ENCODE assay signal across 8 cellular contexts in the genomic region with DNA sequence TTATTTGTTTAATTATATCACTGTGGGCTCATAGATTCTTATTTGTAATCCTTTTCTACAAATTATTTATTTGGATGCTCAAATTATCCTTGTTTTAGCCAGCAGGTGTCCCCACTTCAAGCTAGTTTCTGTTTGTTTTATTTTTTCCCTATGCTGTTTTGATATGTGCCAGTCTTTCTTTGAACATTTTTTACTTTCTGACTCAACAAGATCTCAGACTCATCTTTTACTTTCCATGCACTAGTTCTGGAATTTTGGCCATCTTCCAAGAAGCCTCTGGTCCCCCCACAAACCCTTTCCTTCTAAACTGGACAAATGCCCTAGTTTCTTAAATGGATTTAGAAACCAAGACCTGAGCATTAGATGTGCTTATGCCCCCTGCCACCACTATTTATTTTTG. TPM values are rescaled to one million over a fixed set of nuclear protein-coding genes. Genes with fewer than 3 reads are reported as not detected.
A peak's percentile ranks its signal among the peaks of the same experiment; 100 is the strongest.
DNase-seq lines count a peak whose midpoint lies in the region; ATAC-seq, FAIRE-seq and TF ChIP-seq lines count a peak whose summit lies in the region.
"Had no signal": no experiment of that assay in that cellular context is flagged by ENCODE, and none has a peak within 500 bp of the region (broad histone marks: within the 10 kb centered on the region; RNA-seq: fewer than 3 reads in every experiment).

No MANE protein-coding gene starts in this region.

- H3K9ac ChIP-seq in H1 (replicated peaks in 1 of 4; ENCODE audit: extremely low read depth in 1 of 4, low read depth in 3 of 4, low read length in 3 of 4), result no peak overlapping the region

- no peak overlapping the region for H3K23ac ChIP-seq in H1 (ENCODE audit: insufficient read length)

- DNase-seq in GM10248 (ENCODE audit: extremely low spot score) (no peak), MV-4-11 (lab: John Stamatoyannopoulos, UW) (peak; percentile 11), H1 (ENCODE audit: low read depth in 1 of 2, low spot score in 2 of 2) (no peak), renal cortical epithelial cell (ENCODE audit: low read depth) (peak; percentile 57), T-helper 9 cell (no peak), GDM1 (lab: John Stamatoyannopoulos, UW) (no peak)
- DNase-seq: NCI-H1930 had no signal

- CTCF ChIA-PET in GM10248 (lab: Yijun Ruan, JAX) (interaction anchor here (0.7 to 2.6 kb wide), 11 partner anchors 8 to 381 kb away, joined by 3 to 23 read pairs (median 4); a partner anchor contains a TSS), H1 (lab: Charles Lee; ENCODE audit: partially characterized antibody) (interaction anchor here (0.6 to 2.5 kb wide), 13 partner anchors 8 to 121 kb away, joined by 3 to 18 read pairs (median 5); a partner anchor contains a TSS)

- H2BK12ac ChIP-seq in H1 (ENCODE audit: low read depth, low read length), result no peak overlapping the region

- H3K27ac ChIP-seq in H1 (ENCODE audit: low read depth, low read length), result no peak overlapping the region

- no peaks in the 10 kb centered on the region for H3K79me1 ChIP-seq in H1 (ENCODE audit: low read depth, low read length)

- H4K5ac ChIP-seq in H1 (ENCODE audit: insufficient read length, low read depth, low read length), result no peak overlapping the region

- H4K8ac ChIP-seq in H1 (ENCODE audit: extremely low read depth, insufficient read depth, low read length), result no peak overlapping the region

- no peak overlapping the region for H3K4me3 ChIP-seq in H1 (ENCODE audit: extremely low read depth in 1 of 4, insufficient read depth in 2 of 4, low read depth in 3 of 4, low read length in 4 of 4)

- no peak overlapping the region for H3K4me2 ChIP-seq in H1 (ENCODE audit: insufficient read depth in 1 of 2, low read depth in 2 of 2, low read length in 2 of 2)

- 0 out of 4 replicates have a peak, but pooled peaks cover 2 to 5% of the 10 kb centered on the region in 2 experiments for H3K9me3 ChIP-seq in H1 (ENCODE audit: insufficient read depth in 2 of 2, low read depth in 1 of 2, low read length in 1 of 2)

- no peak for TF ChIP-seq POLR2A in H1 (IDR thresholded peaks at IDR 0.05; ENCODE audit: control extremely low read depth in 1 of 2, low read depth in 2 of 2, low read length in 2 of 2)

- no peaks in the 10 kb centered on the region for H3K4me1 ChIP-seq in H1 (replicated peaks in 1 of 4; ENCODE audit: control insufficient read depth in 3 of 4, insufficient read depth in 4 of 4, low read length in 3 of 4)

- H3K23me2 ChIP-seq in H1 (ENCODE audit: low read depth, low read length), result no peaks in the 10 kb centered on the region

- TF ChIP-seq RAD21 in H1 (IDR thresholded peaks at IDR 0.05 in 1 of 2, conservative IDR thresholded peaks at IDR 0.05 in 1 of 2; ENCODE audit: low read depth in 2 of 2, low read length in 2 of 2), result peak; percentile 35 to 40; a peak in 3 of 4 replicates

- no peak overlapping the region for H2BK120ac ChIP-seq in H1 (replicated peaks; ENCODE audit: low read depth, low read length)

- no peak for ATAC-seq in GM18520 (IDR thresholded peaks at IDR 0.05; ENCODE audit: unreplicated experiment)

- no peak overlapping the region for H2BK15ac ChIP-seq in H1 (ENCODE audit: low read length)

- no peak for TF ChIP-seq EP300 in H1 (IDR thresholded peaks at IDR 0.05; ENCODE audit: borderline replicate concordance in 1 of 2, low read depth in 2 of 2, low read length in 2 of 2)

- H3K14ac ChIP-seq in H1 (ENCODE audit: insufficient read length), result no peak overlapping the region

- H3K56ac ChIP-seq in H1 (replicated peaks; ENCODE audit: insufficient read length, low read depth, low read length), result no peak overlapping the region

- no peak overlapping the region for H3K18ac ChIP-seq in H1 (ENCODE audit: extremely low read depth, low read length)

- no peaks in the 10 kb centered on the region for H4K20me1 ChIP-seq in H1 (replicated peaks in 1 of 2; ENCODE audit: control insufficient read depth in 1 of 2, insufficient read depth in 2 of 2, low read length in 2 of 2)

- H3K4ac ChIP-seq in H1 (replicated peaks; ENCODE audit: insufficient read length, low read depth, low read length), result no peak overlapping the region

- H2AK5ac ChIP-seq in H1 (ENCODE audit: low read depth, low read length), result no peak overlapping the region

- no peak overlapping the region for H2AFZ ChIP-seq in H1 (ENCODE audit: low read length)

- no peaks in the 10 kb centered on the region for H3K27me3 ChIP-seq in H1 (replicated peaks in 1 of 4; ENCODE audit: control insufficient read depth in 3 of 4, extremely low read depth in 1 of 4, insufficient read depth in 3 of 4, low read length in 3 of 4)

- no peak overlapping the region for H4K91ac ChIP-seq in H1 (replicated peaks; ENCODE audit: insufficient read length, low read length)

- H3K36me3 ChIP-seq in H1 (ENCODE audit: control insufficient read depth in 2 of 4, insufficient read depth in 4 of 4, low read length in 3 of 4), result no peaks in the 10 kb centered on the region

- TF ChIP-seq CTCF in GM10248 (IDR thresholded peaks at IDR 0.05; ENCODE audit: control extremely low read depth, extremely low read depth, low read depth, missing control alignments) (peak; percentile 33), H1 (IDR thresholded peaks at IDR 0.05; ENCODE audit: control extremely low read depth in 1 of 3, insufficient read depth in 1 of 3, low read depth in 1 of 3, low read length in 3 of 3) (peak in 1 of 3 experiments; percentile 21; a peak in 2 of 4 replicates)

- POLR2A ChIA-PET in GM10248 (lab: Yijun Ruan, JAX), result interaction anchor here (1.0 kb wide), 2 partner anchors 17 to 149 kb away, joined by 3 to 4 read pairs; a partner anchor contains a TSS
- POLR2A ChIA-PET in H1 (lab: Charles Lee; ENCODE audit: partially characterized antibody), result interaction anchor here (1.8 to 2.6 kb wide), 2 partner anchors 9 to 17 kb away, joined by 7 to 8 read pairs; a partner anchor contains a TSS

- H3K79me2 ChIP-seq in H1 (ENCODE audit: control insufficient read depth in 1 of 2, insufficient read depth in 2 of 2, low read length in 2 of 2), result no peaks in the 10 kb centered on the region

- H2BK5ac ChIP-seq in H1 (ENCODE audit: low read depth, low read length), result no peak overlapping the region

- H2BK20ac ChIP-seq in H1 (ENCODE audit: low read length), result no peak overlapping the region

- peak; percentile 28 for FAIRE-seq in H1 (lab: Jason Lieb, UNC)

TF ChIP-seq in H1, 55 proteins besides CTCF, POLR2A, EP300 and RAD21 (continues in another document):
- TF ChIP-seq CBX8 (IDR thresholded peaks at IDR 0.05; ENCODE audit: borderline replicate concordance, low read depth, low read length) (no peak), CHD2 (IDR thresholded peaks at IDR 0.05; ENCODE audit: low read length) (no peak), BCL11A (IDR thresholded peaks at IDR 0.05; ENCODE audit: low read depth in 2 of 2, low read length in 2 of 2) (no peak)

RNA-seq across cellular contexts. Expression of a gene that starts 11.5 kb away (rescaled TPM):
- total RNA-seq in H1 (2021; fragmentation: NEBNext Ultra II Directional; extraction: Animal tissue kit (Norgen Biotek cat#: 25700)), result 125 TPM in 2 replicates
- 203 and 213 TPM in 2 replicates for polyA plus RNA-seq in H1 (2011; rRNA removed)
- 135 TPM for polyA plus RNA-seq in H1 (2011; cell fraction: cytosol; rRNA removed)
- 92.9 TPM for polyA plus RNA-seq in H1 (2011; cell fraction: nucleus; rRNA removed)
- polyA plus RNA-seq in H1 (2012, experiment 1 of 2), result 116 to 158 TPM (median 148 TPM) in 4 replicates
- 94.8 TPM for polyA plus RNA-seq in H1 (2012, experiment 2 of 2)
- polyA plus RNA-seq in H1 (2013, experiment 1 of 2), result 77.2 TPM
- polyA plus RNA-seq in H1 (2013, experiment 2 of 2), result 77.0 TPM
- 90.6 and 108 TPM in 2 replicates for polyA minus RNA-seq in H1 (2011; rRNA and poly(A)+ RNA removed)
- polyA minus RNA-seq in H1 (2011; cell fraction: cytosol; rRNA and poly(A)+ RNA removed), result 71.6 TPM
- 37.8 TPM for polyA minus RNA-seq in H1 (2011; cell fraction: nucleus; rRNA and poly(A)+ RNA removed)
- total RNA-seq in renal cortical epithelial cell, result 53.4 and 106 TPM in 2 replicates

RNA-seq across cellular contexts. Expression of a gene that starts 16.9 kb away (rescaled TPM):
- total RNA-seq in H1 (2021; fragmentation: NEBNext Ultra II Directional; extraction: Animal tissue kit (Norgen Biotek cat#: 25700)), result 29.2 and 32.2 TPM in 2 replicates
- polyA plus RNA-seq in H1 (2011; rRNA removed), result 22.9 and 26.0 TPM in 2 replicates
- 29.0 TPM for polyA plus RNA-seq in H1 (2011; cell fraction: cytosol; rRNA removed)
- 17.8 TPM for polyA plus RNA-seq in H1 (2011; cell fraction: nucleus; rRNA removed)
- 23.9 to 35.0 TPM (median 26.1 TPM) in 4 replicates for polyA plus RNA-seq in H1 (2012, experiment 1 of 2)
- polyA plus RNA-seq in H1 (2012, experiment 2 of 2), result 4.2 TPM
- 21.6 TPM for polyA plus RNA-seq in H1 (2013, experiment 1 of 2)
- 21.3 TPM for polyA plus RNA-seq in H1 (2013, experiment 2 of 2)
- 19.0 and 20.3 TPM in 2 replicates for polyA minus RNA-seq in H1 (2011; rRNA and poly(A)+ RNA removed)
- polyA minus RNA-seq in H1 (2011; cell fraction: cytosol; rRNA and poly(A)+ RNA removed), result 12.8 TPM
- 34.4 TPM for polyA minus RNA-seq in H1 (2011; cell fraction: nucleus; rRNA and poly(A)+ RNA removed)
- total RNA-seq in renal cortical epithelial cell, result 21.2 and 40.8 TPM in 2 replicates

Comparison
In these comparisons a context has a peak if more than half of its experiments do, and no peak if none do; other contexts are left out.
1. DNase-seq: peak in MV-4-11 (single experiment) and renal cortical epithelial cell (single experiment); none in GM10248 (single experiment), H1 (0 of 2), T-helper 9 cell (single experiment) and GDM1 (single experiment).